Comparison of ENCODE assay signal across 13 cellular contexts in the genomic region with DNA sequence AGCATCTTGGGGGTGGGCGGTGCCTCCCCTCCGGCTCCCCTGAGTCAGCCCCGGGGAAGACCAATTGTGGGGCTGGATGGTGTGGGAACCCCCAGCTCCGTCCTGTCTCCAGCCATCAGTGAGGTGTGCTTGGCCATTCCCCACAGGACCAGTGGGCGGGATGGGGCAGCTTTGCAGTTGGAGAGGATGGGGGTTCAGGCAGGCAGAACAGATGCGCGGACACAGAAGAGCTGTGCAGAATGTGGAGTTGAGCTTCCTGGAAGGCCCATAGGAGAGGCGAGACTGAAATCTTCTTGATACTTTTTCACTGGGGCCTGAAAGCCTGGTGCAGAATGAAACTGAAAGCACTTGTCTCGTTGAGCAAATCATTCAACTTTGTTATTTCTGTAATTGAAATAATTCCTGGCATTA. TPM values are rescaled to one million over a fixed set of nuclear protein-coding genes. Genes with fewer than 3 reads are reported as not detected.
DNase-seq lines count a peak whose midpoint lies in the region; ATAC-seq and TF ChIP-seq lines count a peak whose summit lies in the region.
"Had no signal": no experiment of that assay in that cellular context is flagged by ENCODE, and none has a peak within 500 bp of the region (broad histone marks: within the 10 kb centered on the region; RNA-seq: fewer than 3 reads in every experiment).

No MANE protein-coding gene starts in this region.

- H3K27me3 ChIP-seq in BLaER1: peaks cover 42% of the 10 kb centered on the region
- H3K27me3 ChIP-seq in Karpas-422 (ENCODE audit: low read length): no peaks in the 10 kb centered on the region
- H3K27me3 ChIP-seq: cardiac muscle cell, right atrium auricular region, testis had no signal

- TF ChIP-seq CTCF in GM10248 (IDR thresholded peaks at IDR 0.05; ENCODE audit: control extremely low read depth, extremely low read depth, low read depth, missing control alignments): no peak

- no peaks in the 10 kb centered on the region for H3K9me2 ChIP-seq in Karpas-422 (replicated peaks; ENCODE audit: insufficient read depth, low read length)

- H2AFZ ChIP-seq in Karpas-422 (ENCODE audit: low read length): no peak overlapping the region

- peaks cover 37% of the 10 kb centered on the region for H4K20me1 ChIP-seq in BLaER1
- peaks cover 29% of the 10 kb centered on the region for H4K20me1 ChIP-seq in Karpas-422 (ENCODE audit: insufficient read depth, low read depth, low read length)

- H3K4me1 ChIP-seq in BLaER1 (peaks cover 64% of the 10 kb centered on the region), Karpas-422 (ENCODE audit: low read length) (peaks cover 3% of the 10 kb centered on the region; the same call in 1 of the 2 replicates)

- H3K4me3 ChIP-seq in BLaER1 (no peak overlapping the region), Karpas-422 (ENCODE audit: low read length) (peak overlapping the region; percentile 30; the same call in 1 of the 2 replicates)
- H3K4me3 ChIP-seq: cardiac muscle cell, right atrium auricular region, testis had no signal

- H3K36me3 ChIP-seq in BLaER1: no peaks in the 10 kb centered on the region
- H3K36me3 ChIP-seq in Karpas-422 (ENCODE audit: insufficient read depth, low read length): no peaks in the 10 kb centered on the region
- H3K36me3 ChIP-seq: cardiac muscle cell, right atrium auricular region had no signal

- DNase-seq in GM10248 (ENCODE audit: extremely low spot score): peak; percentile 73
- no peak for DNase-seq in Karpas-422
- DNase-seq in SHP77 treated with DMSO at 0.1 percent for 48 hours (lab: John Stamatoyannopoulos, UW): no peak
- DNase-seq: NCI-H1092, NCI-H510A, testis had no signal

- CTCF ChIA-PET in GM10248 (lab: Yijun Ruan, JAX): interaction anchor here (0.7 to 2.2 kb wide), 9 partner anchors 15 to 103 kb away, joined by 3 to 9 read pairs (median 4); no protein-coding TSS in a partner anchor

- POLR2A ChIA-PET in GM10248 (lab: Yijun Ruan, JAX): interaction anchor here (0.6 to 3.3 kb wide), 5 partner anchors 11 to 27 kb away, joined by 3 to 13 read pairs (median 3); no protein-coding TSS in a partner anchor

- no peaks in the 10 kb centered on the region for H3K79me2 ChIP-seq in Karpas-422 (ENCODE audit: low read length)

- peak overlapping the region; percentile 51 for H3K4me2 ChIP-seq in BLaER1
- H3K4me2 ChIP-seq in Karpas-422 (ENCODE audit: low read depth, low read length, poor library complexity, severe bottlenecking): peak overlapping the region; percentile 44

- H3K27ac ChIP-seq in BLaER1 (no peak overlapping the region), Karpas-422 (ENCODE audit: low read length) (no peak overlapping the region)
- H3K27ac ChIP-seq: testis had no signal

- H3K9me3 ChIP-seq in BLaER1: no peaks in the 10 kb centered on the region
- no peaks in the 10 kb centered on the region for H3K9me3 ChIP-seq in Karpas-422 (ENCODE audit: low read length)
- H3K9me3 ChIP-seq: right atrium auricular region, testis had no signal

- ATAC-seq in esophagus mucosa: peak; percentile 7
- ATAC-seq in GM19324 (IDR thresholded peaks at IDR 0.05; ENCODE audit: low FRiP score, unreplicated experiment): no peak
- no peak for ATAC-seq in GM21576 (IDR thresholded peaks at IDR 0.05; ENCODE audit: unreplicated experiment)
- no peak for ATAC-seq in HG03039 (IDR thresholded peaks at IDR 0.05; ENCODE audit: unreplicated experiment)

- H3K9ac ChIP-seq in BLaER1 (no peak overlapping the region), Karpas-422 (ENCODE audit: low read length) (0 out of 2 replicates have a peak overlapping the region, but pooled peaks have one; percentile 17)

RNA-seq across cellular contexts. Expression of a gene that starts 23.8 kb away (rescaled TPM):
- total RNA-seq in Karpas-422 (2014; rRNA removed; shearing (Covaris generic); ENCODE audit: low replicate concordance): 24.9 and 32.6 TPM in 2 replicates
- total RNA-seq in esophagus mucosa: 6.7 TPM
